ENCODE assay signal across 15 cellular contexts in genomic region chr20:1932971-1933370, GRCh38. TPM values are rescaled to one million over a fixed set of nuclear protein-coding genes. Genes with fewer than 3 reads are reported as not detected.
"Had no signal": no experiment of that assay in that cellular context is flagged by ENCODE, and none has a peak within 500 bp of the region (broad histone marks: within the 10 kb centered on the region; RNA-seq: fewer than 3 reads in every experiment).

No MANE protein-coding gene starts in this region.

- H3K4me3 ChIP-seq: colonic mucosa, thoracic aorta had no signal

- H3K27ac ChIP-seq: colonic mucosa had no signal

- FAIRE-seq: astrocyte, endothelial cell of umbilical vein, frontal cortex, keratinocyte, urothelium cell line had no signal

- ATAC-seq: activated CD4-positive, alpha-beta T cell treated with anti-CD3 and anti-CD28 coated beads for 36 hours; stimulated activated naive CD8-positive, alpha-beta T cell treated with anti-CD3 and anti-CD28 coated beads, Interleukin-15, amount 100 ng/mL, for 72 hours; T-cell had no signal

- H3K4me1 ChIP-seq: colonic mucosa had no signal

- H3K27me3 ChIP-seq: colonic mucosa had no signal

- DNase-seq: activated CD4-positive, alpha-beta memory T cell treated with anti-CD3 and anti-CD28 coated beads, Interleukin-2, amount 10 ng/mL, durations not matched to agents 7 days and 5 days; activated CD4-positive, alpha-beta T cell treated with anti-CD3 and anti-CD28 coated beads for 36 hours; activated CD8-positive, alpha-beta memory T cell treated with anti-CD3 and anti-CD28 coated beads, Interleukin-2, amount 50 U/mL, for 4 hours; activated naive CD4-positive, alpha-beta T cell; effector CD4-positive, alpha-beta T cell; stimulated activated CD4-positive, alpha-beta T cell treated with anti-CD3 and anti-CD28 coated beads, Interleukin-4, amount 100 ng/mL, for 1 hour; stimulated activated naive CD8-positive, alpha-beta T cell treated with anti-CD3 and anti-CD28 coated beads, Interleukin-15, amount 100 ng/mL, for 72 hours; T-cell had no signal

- H3K36me3 ChIP-seq: colonic mucosa had no signal

- H3K9me3 ChIP-seq: colonic mucosa, thoracic aorta had no signal

RNA-seq across cellular contexts. Expression of gene SIRPA, which starts 37.8 kb away (rescaled TPM):
- total RNA-seq: activated CD4-positive, alpha-beta memory T cell treated with anti-CD3 and anti-CD28 coated beads, Interleukin-2, amount 10 ng/mL, durations not matched to agents 7 days and 5 days had no signal
